11 cellular contexts compared by ENCODE assay signal in genomic region chr10:17062009-17062408, GRCh38.
DNase-seq lines count a peak whose midpoint lies in the region; ATAC-seq, FAIRE-seq and TF ChIP-seq lines count a peak whose summit lies in the region.
"Had no signal": no experiment of that assay in that cellular context is flagged by ENCODE, and none has a peak within 500 bp of the region (broad histone marks: within the 10 kb centered on the region; RNA-seq: fewer than 3 reads in every experiment).

No MANE protein-coding gene starts in this region.

- no peaks in the 10 kb centered on the region for H3K79me2 ChIP-seq in keratinocyte (ENCODE audit: control insufficient read depth, insufficient read depth, low read length)

- peak overlapping the region; percentile 83; the same call in 1 of the 2 replicates for H4K91ac ChIP-seq in IMR-90 (ENCODE audit: insufficient read depth, low read depth, low read length)

- peak overlapping the region; percentile 86; the same call in 1 of the 2 replicates for H2BK20ac ChIP-seq in IMR-90 (ENCODE audit: low read depth, low read length)

- H2AFZ ChIP-seq in IMR-90 (replicated peaks; ENCODE audit: low read length, poor library complexity), result no peak overlapping the region
- H2AFZ ChIP-seq in keratinocyte (ENCODE audit: control insufficient read depth, low read length), result no peak overlapping the region

- H4K8ac ChIP-seq in IMR-90 (ENCODE audit: low read depth in 2 of 2, low read length in 2 of 2), result peak overlapping the region; percentile 66 to 83; a peak in 2 of 4 replicates

- H3K36me3 ChIP-seq in IMR-90 (ENCODE audit: control insufficient read depth, insufficient read depth, low read length), result no peaks in the 10 kb centered on the region
- H3K36me3 ChIP-seq in keratinocyte (ENCODE audit: control insufficient read depth in 2 of 2, extremely low read depth in 1 of 2, insufficient read depth in 2 of 2, low read length in 2 of 2), result no peaks in the 10 kb centered on the region
- no peaks in the 10 kb centered on the region for H3K36me3 ChIP-seq in upper lobe of left lung
- no peaks in the 10 kb centered on the region for H3K36me3 ChIP-seq in transverse colon

- peak overlapping the region in 1 of 5 experiments; percentile 6 for H3K4me3 Mint-ChIP-seq in brain
- H3K4me3 Mint-ChIP-seq: neural crest cell had no signal

- TF ChIP-seq CTCF in IMR-90 (conservative IDR thresholded peaks at IDR 0.05; ENCODE audit: low read depth, low read length), result no peak
- no peak for TF ChIP-seq CTCF in brain (conservative IDR thresholded peaks at IDR 0.05)
- TF ChIP-seq CTCF in keratinocyte (optimal IDR thresholded peaks at IDR 0.05 in 1 of 3, IDR thresholded peaks at IDR 0.05 in 1 of 3, conservative IDR thresholded peaks at IDR 0.05 in 1 of 3; ENCODE audit: extremely low read depth in 1 of 3, insufficient read depth in 2 of 3, low read length in 3 of 3), result no peak
- no peak for TF ChIP-seq CTCF in upper lobe of left lung (IDR thresholded peaks at IDR 0.05)
- TF ChIP-seq CTCF in transverse colon (IDR thresholded peaks at IDR 0.05), result no peak

- intact Hi-C loops in IMR-90 (cut with micrococcal nuclease) (loop anchor here (2.0 kb wide), 1 partner anchor 63 kb away; no protein-coding TSS in a partner anchor), transverse colon (cut with DNase I; ENCODE audit: low total_unique reads) (no loop called here)

- H2BK120ac ChIP-seq in IMR-90 (ENCODE audit: low read depth, low read length), result peak overlapping the region; percentile 94

- peaks cover 0 to 23% of the 10 kb centered on the region in 2 experiments; a peak in 2 of 4 replicates for H3K79me1 ChIP-seq in IMR-90 (ENCODE audit: low read depth in 1 of 2, low read length in 2 of 2)

- H3K27me3 ChIP-seq in IMR-90 (ENCODE audit: control insufficient read depth, insufficient read depth, low read length) (no peaks in the 10 kb centered on the region), keratinocyte (ENCODE audit: control insufficient read depth, extremely low read depth, insufficient read depth, low read length) (no peaks in the 10 kb centered on the region), upper lobe of left lung (no peaks in the 10 kb centered on the region), transverse colon (no peaks in the 10 kb centered on the region)

- peak overlapping the region; percentile 73; the same call in 1 of the 2 replicates for H3K56ac ChIP-seq in IMR-90 (ENCODE audit: extremely low read depth, insufficient read depth, low read length)

- H4K5ac ChIP-seq in IMR-90 (ENCODE audit: low read depth, low read length), result no peak overlapping the region; the same call in 1 of the 2 replicates

- no peak for TF ChIP-seq POLR2A in IMR-90 (IDR thresholded peaks at IDR 0.05; ENCODE audit: low read depth, low read length)
- TF ChIP-seq POLR2A in upper lobe of left lung (IDR thresholded peaks at IDR 0.05), result no peak
- no peak for TF ChIP-seq POLR2A in transverse colon (IDR thresholded peaks at IDR 0.05)

- no peak overlapping the region for H2AK9ac ChIP-seq in IMR-90 (replicated peaks; ENCODE audit: low read depth, low read length, poor library complexity)

- peak overlapping the region; percentile 76; the same call in 1 of the 2 replicates for H2AK5ac ChIP-seq in IMR-90 (ENCODE audit: low read depth, low read length)

- H3K27ac Mint-ChIP-seq in brain, result peak overlapping the region in 4 of 5 experiments; percentile 11 to 83 (median 79)

- TF ChIP-seq EP300 in upper lobe of left lung (IDR thresholded peaks at IDR 0.05) (no peak), transverse colon (IDR thresholded peaks at IDR 0.05; ENCODE audit: low read depth) (no peak)

- H2BK15ac ChIP-seq in IMR-90 (ENCODE audit: low read depth, low read length), result peak overlapping the region; percentile 95; the same call in 1 of the 3 replicates

- H3K36me3 Mint-ChIP-seq in brain, result peaks cover under 1% of the 10 kb centered on the region

- H3K9me3 ChIP-seq in IMR-90 (ENCODE audit: control insufficient read depth, insufficient read depth, low read length) (no peaks in the 10 kb centered on the region), keratinocyte (ENCODE audit: control insufficient read depth, low read depth, low read length) (no peaks in the 10 kb centered on the region), upper lobe of left lung (no peaks in the 10 kb centered on the region), transverse colon (no peaks in the 10 kb centered on the region)

- CTCF ChIA-PET in IMR-90 (lab: Yijun Ruan, JAX), result interaction anchor here (0.6 to 1.5 kb wide), 2 partner anchors 16 to 208 kb away, joined by 3 to 4 read pairs; no protein-coding TSS in a partner anchor

- peak overlapping the region; percentile 94; the same call in 1 of the 2 replicates for H3K14ac ChIP-seq in IMR-90 (replicated peaks; ENCODE audit: low read depth, low read length)

- no peak for FAIRE-seq in keratinocyte (lab: Jason Lieb, UNC)

- no TSS peak for BruUV-seq in IMR-90 (replicated peaks; lab: Mats Ljungman, UMichigan)

- H3K9ac ChIP-seq in IMR-90 (ENCODE audit: low read depth, low read length) (no peak overlapping the region), keratinocyte (ENCODE audit: control insufficient read depth, extremely low read depth, insufficient read depth, low read length) (peak overlapping the region; percentile 86)

- H3K9me1 ChIP-seq in IMR-90 (ENCODE audit: insufficient read depth, low read length) (peaks cover 11% of the 10 kb centered on the region), keratinocyte (ENCODE audit: control insufficient read depth, extremely low read depth, insufficient read depth, low read length) (no peaks in the 10 kb centered on the region)

- H3K4me1 ChIP-seq in IMR-90 (ENCODE audit: control insufficient read depth, insufficient read depth, low read length) (peaks cover 22% of the 10 kb centered on the region), keratinocyte (ENCODE audit: control insufficient read depth, extremely low read depth, insufficient read depth, low read length) (peaks cover 33% of the 10 kb centered on the region), upper lobe of left lung (peaks cover 0 to 10% (median 0%) of the 10 kb centered on the region in 4 donors), transverse colon (no peaks in the 10 kb centered on the region)

- H3K4ac ChIP-seq in IMR-90 (ENCODE audit: low read depth, low read length), result peak overlapping the region; percentile 88; the same call in 1 of the 2 replicates

- no CpG with 5 or more reads among the region's 7 CpGs for WGBS in IMR-90 (ENCODE audit: extremely low coverage in 2 of 2, insufficient read length in 1 of 2), 2 experiments
- WGBS in upper lobe of left lung, 2 donors, result 88 to 92% methylated on average over 7 of the region's 7 CpGs
- WGBS in transverse colon (ENCODE audit: low coverage in 1 of 2), 2 donors, result 81 to 89% methylated on average over 7 of the region's 7 CpGs

- no peak overlapping the region for H3K4me3 ChIP-seq in IMR-90 (ENCODE audit: insufficient read depth, low read depth, low read length)
- peak overlapping the region in 2 of 3 experiments; percentile 58 to 61 for H3K4me3 ChIP-seq in keratinocyte (ENCODE audit: control insufficient read depth in 2 of 3, extremely low read depth in 1 of 3, insufficient read depth in 2 of 3, low read depth in 1 of 3, low read length in 3 of 3)
- no peak overlapping the region for H3K4me3 ChIP-seq in upper lobe of left lung
- no peak overlapping the region for H3K4me3 ChIP-seq in transverse colon

- POLR2A ChIA-PET in IMR-90 (lab: Charles Lee; ENCODE audit: unreplicated experiment), result interaction anchor here (0.6 to 1.1 kb wide), 3 partner anchors 139 to 168 kb away, joined by 3 to 4 read pairs (median 3); partner anchors contain the start of gene TRDMT1

- H4K20me1 ChIP-seq in IMR-90 (ENCODE audit: insufficient read depth, low read length) (no peaks in the 10 kb centered on the region), keratinocyte (ENCODE audit: control insufficient read depth, extremely low read depth, insufficient read depth, low read length) (no peaks in the 10 kb centered on the region)

- peak overlapping the region; percentile 62; the same call in 1 of the 2 replicates for H3K4me2 ChIP-seq in IMR-90 (ENCODE audit: low read depth, low read length)
- H3K4me2 ChIP-seq in keratinocyte (ENCODE audit: control insufficient read depth, extremely low read depth, insufficient read depth, low read depth, low read length), result peak overlapping the region; percentile 79

- H2BK5ac ChIP-seq in IMR-90 (ENCODE audit: low read depth, low read length, poor library complexity, severe bottlenecking), result peak overlapping the region; percentile 94

- H3K9me3 Mint-ChIP-seq in brain, result peaks cover 0 to 6% (median 0%) of the 10 kb centered on the region in 5 experiments
- H3K9me3 Mint-ChIP-seq: neural crest cell had no signal

- peak; percentile 56 for ATAC-seq in IMR-90 (ENCODE audit: low read depth)
- peak in 1 of 2 donors; percentile 73 for ATAC-seq in upper lobe of left lung (ENCODE audit: low FRiP score in 2 of 2)

- peak overlapping the region; percentile 94 for H3K27ac ChIP-seq in IMR-90 (ENCODE audit: insufficient read depth, low read length)
- peak overlapping the region; percentile 97 for H3K27ac ChIP-seq in keratinocyte (ENCODE audit: control insufficient read depth, insufficient read depth, low read length)
- H3K27ac ChIP-seq in upper lobe of left lung, result peak overlapping the region in 3 of 4 donors; percentile 4 to 53 (median 44)
- peak overlapping the region in 2 of 4 donors; percentile 6 to 48 for H3K27ac ChIP-seq in transverse colon

- no peaks in the 10 kb centered on the region for H3K27me3 Mint-ChIP-seq in brain

- DNase-seq in IMR-90 (peak; percentile 90), keratinocyte (ENCODE audit: low read depth, low spot score) (no peak), upper lobe of left lung (no peak), transverse colon (no peak), NCI-H2227 treated with DMSO at 0.1 percent for 48 hours (lab: John Stamatoyannopoulos, UW) (no peak)
- no peak for DNase-seq in stimulated activated naive CD4-positive, alpha-beta T cell (lab: John Stamatoyannopoulos, UW)
- DNase-seq: activated CD4-positive, alpha-beta T cell treated with anti-CD3 and anti-CD28 coated beads for 48 hours; hippocampal formation; SHP77 treated with DMSO at 0.1 percent for 48 hours had no signal

- dilution Hi-C loops in IMR-90 (cut with HindIII; ENCODE audit: low sequenced_read_pairs, unreplicated experiment), result no loop called here
- dilution Hi-C loops in keratinocyte (cut with MboI; ENCODE audit: extremely low pct_ligation_motif_present, low sequenced_read_pairs), result no loop called here

- H3K18ac ChIP-seq in IMR-90 (ENCODE audit: low read depth, low read length), result peak overlapping the region; percentile 73; the same call in 1 of the 2 replicates

- peak overlapping the region; percentile 94; the same call in 1 of the 2 replicates for H3K23ac ChIP-seq in IMR-90 (ENCODE audit: low read depth, low read length)

- no peak for TF ChIP-seq RAD21 in IMR-90 (IDR thresholded peaks at IDR 0.05; ENCODE audit: low read length)

- in situ Hi-C loops in IMR-90 (cut with MboI; ENCODE audit: low sequenced_read_pairs), result no loop called here
- in situ Hi-C loops in transverse colon (cut with MboI; ENCODE audit: low pct_ligation_motif_present in 1 of 4, low pct_unique_long_range_greater_than_20kb in 1 of 4, low sequenced_read_pairs in 3 of 4), result no loop called here

- peaks cover 60% of the 10 kb centered on the region for H3K4me1 Mint-ChIP-seq in brain

TF ChIP-seq in IMR-90, 13 proteins besides CTCF, POLR2A, EP300 and RAD21 (continues in another document):
- peak; percentile 56; the same call in 1 of the 2 replicates for TF ChIP-seq BHLHE40 (IDR thresholded peaks at IDR 0.05; ENCODE audit: low read depth, low read length)
- peak; percentile 92 for TF ChIP-seq FOS (IDR thresholded peaks at IDR 0.05; ENCODE audit: low read depth, low read length)

Comparison
In these comparisons a context has a peak if more than half of its experiments do, and no peak if none do; other contexts are left out.
1. H3K4me3 ChIP-seq: peak in keratinocyte (2 of 3); none in IMR-90 (single experiment), upper lobe of left lung (0 of 4) and transverse colon (0 of 4).